17 cellular contexts compared by ENCODE assay signal in the genomic region with DNA sequence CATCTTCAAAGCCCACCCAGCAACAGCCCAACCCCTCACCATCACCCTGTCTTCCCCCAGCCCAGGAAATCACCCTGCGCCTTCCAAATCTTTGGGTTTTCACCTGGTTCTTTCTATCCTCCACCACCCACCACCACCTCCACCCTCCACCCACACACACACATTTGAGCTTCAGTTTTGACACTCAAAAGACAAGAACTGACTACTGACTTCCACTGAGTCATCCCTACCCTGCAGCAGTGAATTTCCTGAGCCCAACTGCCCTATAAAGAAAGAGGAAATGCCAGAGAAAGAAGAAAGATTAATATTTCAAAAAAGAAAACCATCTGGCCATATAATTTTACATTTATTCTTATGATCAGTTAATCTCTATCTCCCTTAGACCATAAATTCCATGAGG.
DNase-seq lines count a peak whose midpoint lies in the region; ATAC-seq lines count a peak whose summit lies in the region.
"Had no signal": no experiment of that assay in that cellular context is flagged by ENCODE, and none has a peak within 500 bp of the region (broad histone marks: within the 10 kb centered on the region; RNA-seq: fewer than 3 reads in every experiment).

No MANE protein-coding gene starts in this region.

- H3K4me1 Mint-ChIP-seq in activated T-helper 1 cell treated with anti-CD3 and anti-CD28 coated beads, Interleukin-12 subunit alpha, Interleukin-12 subunit beta, Interleukin-2, Interleukin-4 antibody, amounts not matched to agents 30 ng/mL and 10 ng/mL and 1 ng/mL, durations not matched to agents 14 hours and 24 hours and 36 hours (ENCODE audit: low read depth): peaks cover 19% of the 10 kb centered on the region
- no peaks in the 10 kb centered on the region for H3K4me1 Mint-ChIP-seq in stimulated activated effector memory CD8-positive, alpha-beta T cell treated with anti-CD3 and anti-CD28 coated beads, Interleukin-12 subunit alpha, Interleukin-12 subunit beta, amount 100 ng/mL, for 72 hours
- H3K4me1 Mint-ChIP-seq: memory B cell, nephron progenitor cell had no signal

- no peaks in the 10 kb centered on the region for H3K27me3 Mint-ChIP-seq in activated T-helper 1 cell treated with anti-CD3 and anti-CD28 coated beads, Interleukin-12 subunit alpha, Interleukin-12 subunit beta, Interleukin-2, Interleukin-4 antibody, amounts not matched to agents 30 ng/mL and 10 ng/mL and 1 ng/mL, durations not matched to agents 14 hours and 24 hours and 36 hours (ENCODE audit: insufficient read depth)

- intact Hi-C loops in activated T-helper 1 cell treated with anti-CD3 and anti-CD28 coated beads, Interleukin-12 subunit alpha, Interleukin-12 subunit beta, Interleukin-2, Interleukin-4 antibody, amounts not matched to agents 30 ng/mL and 10 ng/mL and 1 ng/mL, durations not matched to agents 14 hours and 24 hours and 36 hours (cut with micrococcal nuclease): no loop called here

- peak in 1 of 2 donors; percentile 4 for DNase-seq in activated naive CD4-positive, alpha-beta T cell treated with anti-CD3 and anti-CD28 coated beads, Interleukin-2, amount 50 U/mL, for 72 hours (ENCODE audit: low spot score in 2 of 2)
- DNase-seq in activated naive CD4-positive, alpha-beta T cell treated with Interleukin-2 at 50 U/mL for 16 hours: no peak
- DNase-seq in Kasumi-1 (lab: John Stamatoyannopoulos, UW) (peak; percentile 47 to 57), cerebellar nuclear complex (lab: John Stamatoyannopoulos, UW) (no peak), DMS79 treated with DMSO at 0.1 percent for 48 hours (lab: John Stamatoyannopoulos, UW) (no peak), cerebellum (ENCODE audit: low spot score) (no peak)
- peak; percentile 1 for DNase-seq in activated T-helper 1 cell treated with anti-CD3 and anti-CD28 coated beads, Interleukin-12 subunit alpha, Interleukin-12 subunit beta, Interleukin-2, Interleukin-4 antibody, amounts not matched to agents 30 ng/mL and 10 ng/mL and 1 ng/mL, durations not matched to agents 14 hours and 24 hours and 36 hours (ENCODE audit: low spot score)
- DNase-seq in stimulated activated effector memory CD8-positive, alpha-beta T cell treated with anti-CD3 and anti-CD28 coated beads, Interleukin-12 subunit alpha, Interleukin-12 subunit beta, amount 100 ng/mL, for 72 hours (ENCODE audit: low spot score in 2 of 2): no peak
- DNase-seq: anterior cingulate cortex, cortex of kidney, islet precursor cell, NCI-H1436 treated with DMSO at 0.1 percent for 48 hours, NCI-H446, nephron progenitor cell, WERI-Rb-1 had no signal

- H3K4me3 Mint-ChIP-seq in activated T-helper 1 cell treated with anti-CD3 and anti-CD28 coated beads, Interleukin-12 subunit alpha, Interleukin-12 subunit beta, Interleukin-2, Interleukin-4 antibody, amounts not matched to agents 30 ng/mL and 10 ng/mL and 1 ng/mL, durations not matched to agents 14 hours and 24 hours and 36 hours: peak overlapping the region; percentile 2
- H3K4me3 Mint-ChIP-seq in stimulated activated effector memory CD8-positive, alpha-beta T cell treated with anti-CD3 and anti-CD28 coated beads, Interleukin-12 subunit alpha, Interleukin-12 subunit beta, amount 100 ng/mL, for 72 hours: no peak overlapping the region
- H3K4me3 Mint-ChIP-seq: memory B cell, nephron progenitor cell had no signal

- H3K9me3 Mint-ChIP-seq in activated naive CD4-positive, alpha-beta T cell treated with anti-CD3 and anti-CD28 coated beads, Interleukin-2, amount 50 U/mL, for 72 hours: peaks cover 4 to 19% of the 10 kb centered on the region in 2 donors
- H3K9me3 Mint-ChIP-seq in activated T-helper 1 cell treated with anti-CD3 and anti-CD28 coated beads, Interleukin-12 subunit alpha, Interleukin-12 subunit beta, Interleukin-2, Interleukin-4 antibody, amounts not matched to agents 30 ng/mL and 10 ng/mL and 1 ng/mL, durations not matched to agents 14 hours and 24 hours and 36 hours: peaks cover 4% of the 10 kb centered on the region
- H3K9me3 Mint-ChIP-seq in stimulated activated effector memory CD8-positive, alpha-beta T cell treated with anti-CD3 and anti-CD28 coated beads, Interleukin-12 subunit alpha, Interleukin-12 subunit beta, amount 100 ng/mL, for 72 hours: peaks cover 4% of the 10 kb centered on the region
- H3K9me3 Mint-ChIP-seq: nephron progenitor cell had no signal

- ATAC-seq in activated naive CD4-positive, alpha-beta T cell treated with anti-CD3 and anti-CD28 coated beads, Interleukin-2, amount 50 U/mL, for 72 hours: peak; percentile 60 to 89
- ATAC-seq in stimulated activated effector memory CD8-positive, alpha-beta T cell treated with anti-CD3 and anti-CD28 coated beads, Interleukin-12 subunit alpha, Interleukin-12 subunit beta, amount 100 ng/mL, for 72 hours: peak; percentile 60
- ATAC-seq: SK-N-SH treated with all-trans-retinoic acid at 6 μM for 48 hours had no signal

- peaks cover 0 to 9% of the 10 kb centered on the region in 2 donors for H3K36me3 Mint-ChIP-seq in activated naive CD4-positive, alpha-beta T cell treated with anti-CD3 and anti-CD28 coated beads, Interleukin-2, amount 50 U/mL, for 72 hours
- H3K36me3 Mint-ChIP-seq in activated T-helper 1 cell treated with anti-CD3 and anti-CD28 coated beads, Interleukin-12 subunit alpha, Interleukin-12 subunit beta, Interleukin-2, Interleukin-4 antibody, amounts not matched to agents 30 ng/mL and 10 ng/mL and 1 ng/mL, durations not matched to agents 14 hours and 24 hours and 36 hours (ENCODE audit: low read depth): peaks cover 3% of the 10 kb centered on the region
- no peaks in the 10 kb centered on the region for H3K36me3 Mint-ChIP-seq in stimulated activated effector memory CD8-positive, alpha-beta T cell treated with anti-CD3 and anti-CD28 coated beads, Interleukin-12 subunit alpha, Interleukin-12 subunit beta, amount 100 ng/mL, for 72 hours
- H3K36me3 Mint-ChIP-seq: memory B cell had no signal

- no peak overlapping the region for H3K27ac Mint-ChIP-seq in activated naive CD4-positive, alpha-beta T cell treated with anti-CD3 and anti-CD28 coated beads, Interleukin-2, amount 50 U/mL, for 72 hours
- H3K27ac Mint-ChIP-seq in activated T-helper 1 cell treated with anti-CD3 and anti-CD28 coated beads, Interleukin-12 subunit alpha, Interleukin-12 subunit beta, Interleukin-2, Interleukin-4 antibody, amounts not matched to agents 30 ng/mL and 10 ng/mL and 1 ng/mL, durations not matched to agents 14 hours and 24 hours and 36 hours: peak overlapping the region; percentile 70
- H3K27ac Mint-ChIP-seq in stimulated activated effector memory CD8-positive, alpha-beta T cell treated with anti-CD3 and anti-CD28 coated beads, Interleukin-12 subunit alpha, Interleukin-12 subunit beta, amount 100 ng/mL, for 72 hours: no peak overlapping the region
- H3K27ac Mint-ChIP-seq: memory B cell, nephron progenitor cell had no signal

Comparison
In these comparisons a context has a peak if more than half of its experiments do, and no peak if none do; other contexts are left out.
1. DNase-seq: peak in Kasumi-1 (2 of 2) and activated T-helper 1 cell treated with anti-CD3 and anti-CD28 coated beads, Interleukin-12 subunit alpha, Interleukin-12 subunit beta, Interleukin-2, Interleukin-4 antibody, amounts not matched to agents 30 ng/mL and 10 ng/mL and 1 ng/mL, durations not matched to agents 14 hours and 24 hours and 36 hours (single experiment); none in activated naive CD4-positive, alpha-beta T cell treated with Interleukin-2 at 50 U/mL for 16 hours (single experiment), stimulated activated effector memory CD8-positive, alpha-beta T cell treated with anti-CD3 and anti-CD28 coated beads, Interleukin-12 subunit alpha, Interleukin-12 subunit beta, amount 100 ng/mL, for 72 hours (0 of 2), cerebellar nuclear complex (0 of 2), DMS79 treated with DMSO at 0.1 percent for 48 hours (single experiment) and cerebellum (single experiment).